7 cellular contexts compared by ENCODE assay signal in genomic region chr11:4610258-4610935, GRCh38. TPM values are rescaled to one million over a fixed set of nuclear protein-coding genes. Genes with fewer than 3 reads are reported as not detected.
A peak's percentile ranks its signal among the peaks of the same experiment; 100 is the strongest.
DNase-seq lines count a peak whose midpoint lies in the region; TF ChIP-seq lines count a peak whose summit lies in the region.
"Had no signal": no experiment of that assay in that cellular context is flagged by ENCODE, and none has a peak within 500 bp of the region (broad histone marks: within the 10 kb centered on the region; RNA-seq: fewer than 3 reads in every experiment).

No MANE protein-coding gene starts in this region.

- TF ChIP-seq CTCF in osteocyte (IDR thresholded peaks at IDR 0.05) = no peak
- TF ChIP-seq CTCF in mesothelial cell of epicardium (IDR thresholded peaks at IDR 0.05; ENCODE audit: unreplicated experiment) = no peak
- no peak for TF ChIP-seq CTCF in transverse colon (IDR thresholded peaks at IDR 0.05)

- no peak overlapping the region for H3K27ac ChIP-seq in transverse colon

- in situ Hi-C loops in transverse colon (cut with MboI; ENCODE audit: low pct_ligation_motif_present in 1 of 4, low pct_unique_long_range_greater_than_20kb in 1 of 4, low sequenced_read_pairs in 3 of 4) = no loop called here

- H3K27me3 Mint-ChIP-seq in IgD-negative memory B cell = no peaks in the 10 kb centered on the region
- H3K27me3 Mint-ChIP-seq in activated CD4-positive, alpha-beta memory T cell treated with anti-CD3 and anti-CD28 coated beads for 36 hours = no peaks in the 10 kb centered on the region
- H3K27me3 Mint-ChIP-seq in osteocyte (ENCODE audit: unreplicated experiment) = peaks cover 27% of the 10 kb centered on the region
- peaks cover 30% of the 10 kb centered on the region for H3K27me3 Mint-ChIP-seq in mesothelial cell of epicardium (ENCODE audit: low read depth)

- no peak for TF ChIP-seq POLR2A in transverse colon (IDR thresholded peaks at IDR 0.05)

- H3K36me3 ChIP-seq in transverse colon = no peaks in the 10 kb centered on the region

- H3K4me1 Mint-ChIP-seq in IgD-negative memory B cell = peaks cover 33 to 44% (median 38%) of the 10 kb centered on the region in 3 donors
- H3K4me1 Mint-ChIP-seq in activated CD4-positive, alpha-beta memory T cell treated with anti-CD3 and anti-CD28 coated beads for 36 hours (ENCODE audit: low read depth) = peaks cover 34% of the 10 kb centered on the region
- peaks cover 29% of the 10 kb centered on the region for H3K4me1 Mint-ChIP-seq in osteocyte (ENCODE audit: unreplicated experiment)
- H3K4me1 Mint-ChIP-seq in mesothelial cell of epicardium = peaks cover 18% of the 10 kb centered on the region

- H3K9me3 ChIP-seq in transverse colon = no peaks in the 10 kb centered on the region

- CTCF ChIA-PET in activated CD4-positive, alpha-beta memory T cell treated with anti-CD3 and anti-CD28 coated beads for 36 hours (lab: Charles Lee) = interaction anchor here (1.1 kb wide), 1 partner anchor 423 kb away, joined by 3 read pairs; no protein-coding TSS in a partner anchor

- peak overlapping the region; percentile 33 to 78 (median 74) for H3K27ac Mint-ChIP-seq in IgD-negative memory B cell
- H3K27ac Mint-ChIP-seq in activated CD4-positive, alpha-beta memory T cell treated with anti-CD3 and anti-CD28 coated beads for 36 hours = peak overlapping the region; percentile 74
- peak overlapping the region; percentile 69 for H3K27ac Mint-ChIP-seq in osteocyte (ENCODE audit: unreplicated experiment)
- no peak overlapping the region for H3K27ac Mint-ChIP-seq in mesothelial cell of epicardium

- H3K36me3 Mint-ChIP-seq in IgD-negative memory B cell (no peaks in the 10 kb centered on the region), osteocyte (ENCODE audit: unreplicated experiment) (no peaks in the 10 kb centered on the region), mesothelial cell of epicardium (no peaks in the 10 kb centered on the region)
- no peaks in the 10 kb centered on the region for H3K36me3 Mint-ChIP-seq in activated CD4-positive, alpha-beta memory T cell treated with anti-CD3 and anti-CD28 coated beads for 36 hours

- no peak overlapping the region for H3K4me3 ChIP-seq in transverse colon
- H3K4me3 ChIP-seq: lung had no signal

- H3K9me3 Mint-ChIP-seq in IgD-negative memory B cell (no peaks in the 10 kb centered on the region), osteocyte (ENCODE audit: unreplicated experiment) (peaks cover 2% of the 10 kb centered on the region), mesothelial cell of epicardium (no peaks in the 10 kb centered on the region)
- H3K9me3 Mint-ChIP-seq in activated CD4-positive, alpha-beta memory T cell treated with anti-CD3 and anti-CD28 coated beads for 36 hours = no peaks in the 10 kb centered on the region

- H3K4me3 Mint-ChIP-seq in IgD-negative memory B cell = peak overlapping the region; percentile 75 to 96 (median 86)
- peak overlapping the region; percentile 45 for H3K4me3 Mint-ChIP-seq in activated CD4-positive, alpha-beta memory T cell treated with anti-CD3 and anti-CD28 coated beads for 36 hours
- peak overlapping the region; percentile 5 for H3K4me3 Mint-ChIP-seq in osteocyte (ENCODE audit: unreplicated experiment)
- no peak overlapping the region for H3K4me3 Mint-ChIP-seq in mesothelial cell of epicardium

- no peak for TF ChIP-seq EP300 in transverse colon (IDR thresholded peaks at IDR 0.05; ENCODE audit: low read depth)

- 42 to 53% methylated on average over 2 to 3 of the region's 3 CpGs for WGBS in transverse colon (ENCODE audit: low coverage in 1 of 2), 2 donors

- DNase-seq in activated CD4-positive, alpha-beta memory T cell treated with anti-CD3 and anti-CD28 coated beads for 36 hours = peak; percentile 54
- DNase-seq in osteocyte (ENCODE audit: extremely low spot score, unreplicated experiment) (no peak), mesothelial cell of epicardium (ENCODE audit: low spot score in 2 of 2, unreplicated experiment in 2 of 2) (no peak), GOT3 (lab: John Stamatoyannopoulos, UW) (no peak), transverse colon (no peak)

- no peaks in the 10 kb centered on the region for H3K27me3 ChIP-seq in transverse colon

- H3K4me1 ChIP-seq in transverse colon = peaks cover 0 to 31% (median 19%) of the 10 kb centered on the region in 4 donors

- intact Hi-C loops in activated CD4-positive, alpha-beta memory T cell treated with anti-CD3 and anti-CD28 coated beads for 36 hours (cut with micrococcal nuclease) = no loop called here
- intact Hi-C loops in transverse colon (cut with DNase I; ENCODE audit: low total_unique reads) = no loop called here

- POLR2A ChIA-PET in activated CD4-positive, alpha-beta memory T cell treated with anti-CD3 and anti-CD28 coated beads for 36 hours (lab: Charles Lee) = no interaction called here

RNA-seq across cellular contexts. Expression of gene TRIM68, which starts 2.4 kb away (rescaled TPM):
- polyA plus RNA-seq in IgD-negative memory B cell = 13.1 TPM
- 1 to 10 TPM; 8.7 to 9.2 TPM for total RNA-seq in activated CD4-positive, alpha-beta memory T cell treated with anti-CD3 and anti-CD28 coated beads for 36 hours
- total RNA-seq in osteocyte (10.7 and 13.8 TPM in 2 replicates), mesothelial cell of epicardium (20.2 to 23.3 TPM (median 21.4 TPM) in 3 replicates), transverse colon (10 to 100 TPM; 12.1 to 30.2 (median 19.9) TPM)

RNA-seq across cellular contexts. Expression of gene OR52I1, which starts 16.6 kb away (rescaled TPM):
- polyA plus RNA-seq in IgD-negative memory B cell = not detected
- not detected for total RNA-seq in activated CD4-positive, alpha-beta memory T cell treated with anti-CD3 and anti-CD28 coated beads for 36 hours
- total RNA-seq in osteocyte = not detected in 2 replicates
- total RNA-seq in mesothelial cell of epicardium = not detected in 3 replicates
- not detected for total RNA-seq in transverse colon
- total RNA-seq: lung had no signal
- polyA plus RNA-seq: lung had no signal

RNA-seq across cellular contexts. Expression of gene OR51D1, which starts 26.9 kb away (rescaled TPM):
- not detected for polyA plus RNA-seq in IgD-negative memory B cell
- total RNA-seq in activated CD4-positive, alpha-beta memory T cell treated with anti-CD3 and anti-CD28 coated beads for 36 hours = not detected
- total RNA-seq in osteocyte (not detected in 2 replicates), mesothelial cell of epicardium (not detected in 3 replicates), transverse colon (not detected)
- total RNA-seq: lung had no signal
- polyA plus RNA-seq: lung had no signal

RNA-seq across cellular contexts. Expression of gene OR52I2, which starts 28.9 kb away (rescaled TPM):
- polyA plus RNA-seq in IgD-negative memory B cell = not detected
- total RNA-seq in activated CD4-positive, alpha-beta memory T cell treated with anti-CD3 and anti-CD28 coated beads for 36 hours = not detected
- not detected in 2 replicates for total RNA-seq in osteocyte
- total RNA-seq in mesothelial cell of epicardium = not detected in 3 replicates
- total RNA-seq in transverse colon = not detected
- total RNA-seq: lung had no signal
- polyA plus RNA-seq: lung had no signal

RNA-seq across cellular contexts. Expression of gene OR51E1, which starts 33.4 kb away (rescaled TPM):
- not detected for polyA plus RNA-seq in IgD-negative memory B cell
- total RNA-seq in activated CD4-positive, alpha-beta memory T cell treated with anti-CD3 and anti-CD28 coated beads for 36 hours = not detected
- total RNA-seq in osteocyte = 0.81 and 1.1 TPM in 2 replicates
- total RNA-seq in mesothelial cell of epicardium = not detected in 3 replicates
- under 1 TPM in 2 of 4 donors, not detected in 2; 0.16 to 0.27 TPM for total RNA-seq in transverse colon
